27 cellular contexts compared by ENCODE assay signal in genomic region chr7:126213876-126214275, GRCh38.
DNase-seq lines count a peak whose midpoint lies in the region; ATAC-seq and TF ChIP-seq lines count a peak whose summit lies in the region.
"Had no signal": no experiment of that assay in that cellular context is flagged by ENCODE, and none has a peak within 500 bp of the region (broad histone marks: within the 10 kb centered on the region; RNA-seq: fewer than 3 reads in every experiment).

No MANE protein-coding gene starts in this region.

- H3K9me2 ChIP-seq in SK-N-SH (no peaks in the 10 kb centered on the region), MM.1S (replicated peaks; ENCODE audit: insufficient read depth, low read length) (no peaks in the 10 kb centered on the region)

- POLR2A ChIA-PET in SK-N-SH (lab: Yijun Ruan, JAX) = no interaction called here

- H3K4me1 ChIP-seq in SK-N-SH (ENCODE audit: control insufficient read depth in 1 of 2, insufficient read depth in 2 of 2, low read depth in 1 of 2, low read length in 1 of 2) (no peaks in the 10 kb centered on the region), MM.1S (ENCODE audit: low read length) (peaks cover 6% of the 10 kb centered on the region; the same call in 1 of the 2 replicates)

- H3F3A ChIP-seq in SK-N-SH (replicated peaks; ENCODE audit: insufficient read depth) (peaks cover 10% of the 10 kb centered on the region), MM.1S (ENCODE audit: insufficient read depth, low read length) (no peaks in the 10 kb centered on the region)

- WGBS in SK-N-SH (ENCODE audit: low lambda C conversion rate) = 4% methylated on average over 1 of the region's 1 CpG

- no peak for TF ChIP-seq RAD21 in SK-N-SH (IDR thresholded peaks at IDR 0.05; ENCODE audit: low read length)

- H3K9me3 ChIP-seq in SK-N-SH (no peaks in the 10 kb centered on the region), MM.1S (replicated peaks; ENCODE audit: insufficient read depth, low read length) (no peaks in the 10 kb centered on the region)

- H3K79me2 ChIP-seq in SK-N-SH (ENCODE audit: insufficient read depth) (no peaks in the 10 kb centered on the region), MM.1S (ENCODE audit: low read length) (no peaks in the 10 kb centered on the region)

- H3K4me2 ChIP-seq in SK-N-SH (no peak overlapping the region), MM.1S (ENCODE audit: low read depth, low read length) (no peak overlapping the region)
- H3K4me2 ChIP-seq: PC-9 had no signal

- H3K27me3 ChIP-seq in SK-N-SH (ENCODE audit: insufficient read depth) = no peaks in the 10 kb centered on the region
- no peaks in the 10 kb centered on the region for H3K27me3 ChIP-seq in MM.1S (replicated peaks; ENCODE audit: insufficient read depth, low read length)

- H3K4me3 ChIP-seq in SK-N-SH (ENCODE audit: low read depth in 2 of 2, low read length in 1 of 2) (no peak overlapping the region; a peak in 1 of 4 replicates), astrocyte of the spinal cord (ENCODE audit: low read depth, low read length) (no peak overlapping the region), epithelial cell of esophagus (ENCODE audit: low read length) (no peak overlapping the region), MM.1S (ENCODE audit: low read length) (no peak overlapping the region)
- H3K4me3 ChIP-seq: PC-9 had no signal

- TF ChIP-seq EP300 in SK-N-SH (IDR thresholded peaks at IDR 0.05; ENCODE audit: borderline replicate concordance in 1 of 2, low read depth in 1 of 2, low read length in 1 of 2) = no peak

- no peaks in the 10 kb centered on the region for H4K20me1 ChIP-seq in SK-N-SH (ENCODE audit: insufficient read depth)
- no peaks in the 10 kb centered on the region for H4K20me1 ChIP-seq in MM.1S (ENCODE audit: insufficient read depth, low read length)

- no peak overlapping the region for H2AFZ ChIP-seq in SK-N-SH (ENCODE audit: low read depth)
- H2AFZ ChIP-seq in MM.1S (ENCODE audit: low read length) = no peak overlapping the region
- H2AFZ ChIP-seq: PC-9 had no signal

- in situ Hi-C loops in astrocyte of the spinal cord (cut with HindIII; ENCODE audit: low sequenced_read_pairs) = no loop called here

- no peaks in the 10 kb centered on the region for H3K36me3 ChIP-seq in SK-N-SH (replicated peaks in 1 of 2; ENCODE audit: control insufficient read depth in 1 of 2, insufficient read depth in 2 of 2, low read length in 1 of 2)
- no peaks in the 10 kb centered on the region for H3K36me3 ChIP-seq in MM.1S (replicated peaks; ENCODE audit: insufficient read depth, low read length)

- no peak for TF ChIP-seq CTCF in SK-N-SH (IDR thresholded peaks at IDR 0.05)
- no peak for TF ChIP-seq CTCF in astrocyte of the spinal cord (IDR thresholded peaks at IDR 0.05; ENCODE audit: low read depth, low read length)
- no peak for TF ChIP-seq CTCF in epithelial cell of esophagus (IDR thresholded peaks at IDR 0.05; ENCODE audit: insufficient read depth, low read depth, low read length, missing control alignments)
- TF ChIP-seq CTCF in MM.1S (IDR thresholded peaks at IDR 0.05; ENCODE audit: low read length) = no peak

- CTCF ChIA-PET in SK-N-SH (lab: Yijun Ruan, JAX) = no interaction called here

- ATAC-seq in SK-N-SH treated with all-trans-retinoic acid at 6 μM for 48 hours = no peak
- ATAC-seq: HepG2 had no signal

- no peak overlapping the region for H3K9ac ChIP-seq in SK-N-SH
- no peak overlapping the region for H3K9ac ChIP-seq in MM.1S (ENCODE audit: low read length)

- DNase-seq in SK-N-SH = no peak
- DNase-seq in astrocyte of the spinal cord (ENCODE audit: low read depth, low spot score) = peak; percentile 2
- peak; percentile 78 for DNase-seq in epithelial cell of esophagus (ENCODE audit: low read depth)
- peak; percentile 25 for DNase-seq in superior temporal gyrus (ENCODE audit: extremely low spot score)
- DNase-seq in SW 1271 (lab: John Stamatoyannopoulos, UW) = no peak
- DNase-seq in MM.1S = no peak
- DNase-seq in DMS 273 treated with DMSO at 0.1 percent for 48 hours (lab: John Stamatoyannopoulos, UW) = no peak
- DNase-seq: ACHN; Calu3; DMS153; DND-41; Karpas-422; MV-4-11; NCI-H1105 treated with DMSO at 0.1 percent for 48 hours; NCI-H146; NCI-H2029; NCI-H446; NCI-H524 treated with DMSO at 0.1 percent for 48 hours; NCI-H82; NK-92 treated with Interleukin-12 subunit alpha and Interleukin-12 subunit beta, amount 100 ng/mL, for 24 hours; PC-9; RPMI8226; SHP77 had no signal

- H3K27ac ChIP-seq in SK-N-SH (ENCODE audit: low read depth in 2 of 2, low read length in 1 of 2) (no peak overlapping the region), MM.1S (ENCODE audit: low read length) (no peak overlapping the region)
- H3K27ac ChIP-seq: 22Rv1, HL-60, PC-9 had no signal

TF ChIP-seq in SK-N-SH treated with all-trans-retinoic acid at 6 μM for 48 hours, 23 proteins besides CTCF, POLR2A, EP300 and RAD21:
- TF ChIP-seq POU6F1 (CRISPR knock-in tag; IDR thresholded peaks at IDR 0.05; ENCODE audit: borderline replicate concordance, low read depth) = no peak
- TF ChIP-seq ISL1 (CRISPR knock-in tag; IDR thresholded peaks at IDR 0.05) = peak; percentile 37; the same call in 1 of the 2 replicates
- TF ChIP-seq ZNF8 (CRISPR knock-in tag; IDR thresholded peaks at IDR 0.05) = no peak

TF ChIP-seq in SK-N-SH, 30 proteins besides CTCF, POLR2A, EP300 and RAD21:
- TF ChIP-seq CHD2 (IDR thresholded peaks at IDR 0.05; ENCODE audit: low read length, partially characterized antibody) (no peak), USF2 (IDR thresholded peaks at IDR 0.05; ENCODE audit: borderline replicate concordance, low read depth, low read length) (no peak), RFX5 (IDR thresholded peaks at IDR 0.05; ENCODE audit: low read length) (no peak), FOSL2 (IDR thresholded peaks at IDR 0.05; ENCODE audit: borderline replicate concordance, low read depth) (no peak)

Comparison
In these comparisons a context has a peak if more than half of its experiments do, and no peak if none do; other contexts are left out.
1. DNase-seq: peak in astrocyte of the spinal cord (single experiment), epithelial cell of esophagus (single experiment) and superior temporal gyrus (single experiment); none in SK-N-SH (single experiment), SW 1271 (0 of 2), MM.1S (single experiment) and DMS 273 treated with DMSO at 0.1 percent for 48 hours (single experiment).